23 cellular contexts compared by ENCODE assay signal in the genomic region with DNA sequence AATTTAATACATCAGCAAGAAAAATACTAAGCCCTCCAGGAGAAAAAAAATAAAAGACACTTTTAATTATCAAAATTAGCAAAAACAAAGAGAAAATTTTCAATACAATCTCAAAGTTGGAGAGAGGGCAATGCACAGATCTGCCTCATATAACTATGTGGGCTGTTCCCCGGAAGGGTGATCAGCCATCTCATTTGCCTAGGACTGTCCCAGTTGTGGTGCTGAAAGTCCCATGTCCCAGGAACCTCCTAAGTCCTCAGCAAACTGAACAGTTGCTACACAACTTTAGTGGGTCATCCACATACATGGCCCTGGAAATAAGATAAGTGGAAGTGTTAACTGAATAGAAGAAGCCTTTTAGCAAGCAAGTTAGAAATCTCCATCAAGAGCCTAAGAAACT. TPM values are rescaled to one million over a fixed set of nuclear protein-coding genes. Genes with fewer than 3 reads are reported as not detected.
DNase-seq lines count a peak whose midpoint lies in the region; ATAC-seq and TF ChIP-seq lines count a peak whose summit lies in the region.
"Had no signal": no experiment of that assay in that cellular context is flagged by ENCODE, and none has a peak within 500 bp of the region (broad histone marks: within the 10 kb centered on the region; RNA-seq: fewer than 3 reads in every experiment).

No MANE protein-coding gene starts in this region.

- H3F3A ChIP-seq in GM23338 (replicated peaks; ENCODE audit: low read depth), result no peaks in the 10 kb centered on the region

- H3K79me2 ChIP-seq in GM23338 (replicated peaks; ENCODE audit: insufficient read depth) (no peaks in the 10 kb centered on the region), Karpas-422 (ENCODE audit: low read length) (no peaks in the 10 kb centered on the region)

- no peaks in the 10 kb centered on the region for H3K36me3 ChIP-seq in GM23338 (ENCODE audit: insufficient read depth)
- 0 out of 2 replicates have a peak, but pooled peaks cover 4% of the 10 kb centered on the region for H3K36me3 ChIP-seq in Karpas-422 (ENCODE audit: insufficient read depth, low read length)
- peaks cover 0 to 9% of the 10 kb centered on the region in 2 donors for H3K36me3 ChIP-seq in psoas muscle (ENCODE audit: insufficient read depth in 1 of 2, low read depth in 1 of 2)

- H3K4me3 Mint-ChIP-seq in GM23338, result no peak overlapping the region
- H3K4me3 Mint-ChIP-seq: B cell; CD4-positive, alpha-beta T cell; CD8-positive, alpha-beta memory T cell had no signal

- DNase-seq in GM12865 (ENCODE audit: low read depth) (peak; percentile 22), GM23338 (ENCODE audit: low spot score) (no peak), Karpas-422 (peak; percentile 40), AG20443 (ENCODE audit: low spot score) (no peak), psoas muscle (no peak), G401 (ENCODE audit: low spot score) (no peak), NCI-H82 (lab: John Stamatoyannopoulos, UW) (no peak)
- DNase-seq: 8988T; ACHN; AML-193; CD4-positive, alpha-beta T cell; CD8-positive, alpha-beta memory T cell; COR-L47; DMS 273 treated with DMSO at 0.1 percent for 48 hours; DMS153; DMS53; DMS79; DND-41; EL; GF-D8 had no signal

- ATAC-seq in GM23338, result no peak
- no peak for ATAC-seq in psoas muscle

- 82 to 89% (median 88%) methylated on average over 1 of the region's 1 CpG for WGBS in psoas muscle, 3 donors

- no peak overlapping the region for H3K9ac ChIP-seq in Karpas-422 (ENCODE audit: low read length)
- H3K9ac ChIP-seq: BLaER1 treated with 17β-estradiol and CSF1 and Interleukin-3, amounts not matched to agents 10 nM and 100 nM had no signal

- no peaks in the 10 kb centered on the region for H3K4me1 Mint-ChIP-seq in GM23338
- H3K4me1 Mint-ChIP-seq: B cell; CD8-positive, alpha-beta memory T cell had no signal

- in situ Hi-C loops in G401 (cut with HindIII; ENCODE audit: low sequenced_read_pairs), result no loop called here

- H3K9me3 ChIP-seq in Karpas-422 (ENCODE audit: low read length) (no peaks in the 10 kb centered on the region), psoas muscle (no peaks in the 10 kb centered on the region)

- H3K4me3 ChIP-seq in GM12865 (ENCODE audit: low read depth, low read length) (no peak overlapping the region), GM23338 (no peak overlapping the region), Karpas-422 (ENCODE audit: low read length) (no peak overlapping the region), psoas muscle (no peak overlapping the region)
- H3K4me3 ChIP-seq: BLaER1 treated with 17β-estradiol and CSF1 and Interleukin-3, amounts not matched to agents 10 nM and 100 nM had no signal

- H2AFZ ChIP-seq in GM23338 (0 out of 2 replicates have a peak overlapping the region, but pooled peaks have one; percentile 43), Karpas-422 (ENCODE audit: low read length) (peak overlapping the region; percentile 43; the same call in 1 of the 2 replicates)

- peaks cover 5% of the 10 kb centered on the region for H3K27me3 Mint-ChIP-seq in GM23338 (ENCODE audit: insufficient read depth, low read depth, poor library complexity)
- H3K27me3 Mint-ChIP-seq: B cell; CD4-positive, alpha-beta T cell; CD8-positive, alpha-beta memory T cell had no signal

- H3K9me2 ChIP-seq in GM23338 (ENCODE audit: insufficient read depth), result no peaks in the 10 kb centered on the region
- no peaks in the 10 kb centered on the region for H3K9me2 ChIP-seq in Karpas-422 (replicated peaks; ENCODE audit: insufficient read depth, low read length)

- H3K4me1 ChIP-seq in GM23338 (ENCODE audit: insufficient read depth), result peaks cover 2% of the 10 kb centered on the region; the same call in 1 of the 2 replicates
- peaks cover 14% of the 10 kb centered on the region for H3K4me1 ChIP-seq in Karpas-422 (ENCODE audit: low read length)
- no peaks in the 10 kb centered on the region for H3K4me1 ChIP-seq in psoas muscle

- H4K20me1 ChIP-seq in GM23338 (replicated peaks; ENCODE audit: insufficient read depth), result no peaks in the 10 kb centered on the region
- no peaks in the 10 kb centered on the region for H4K20me1 ChIP-seq in Karpas-422 (ENCODE audit: insufficient read depth, low read depth, low read length)
- H4K20me1 ChIP-seq: BLaER1 treated with 17β-estradiol and CSF1 and Interleukin-3, amounts not matched to agents 10 nM and 100 nM had no signal

- TF ChIP-seq CTCF in GM12865 (IDR thresholded peaks at IDR 0.05; ENCODE audit: insufficient read depth, low read depth, low read length, missing control alignments) (no peak), GM23338 (conservative IDR thresholded peaks at IDR 0.05; ENCODE audit: low read depth in 2 of 2) (no peak), psoas muscle (IDR thresholded peaks at IDR 0.05) (no peak)

- H3K4me2 ChIP-seq in GM23338, result no peak overlapping the region
- H3K4me2 ChIP-seq in Karpas-422 (ENCODE audit: low read depth, low read length, poor library complexity, severe bottlenecking), result no peak overlapping the region
- H3K4me2 ChIP-seq: BLaER1 treated with 17β-estradiol and CSF1 and Interleukin-3, amounts not matched to agents 10 nM and 100 nM had no signal

- H3K27ac ChIP-seq in GM23338 (ENCODE audit: low read depth) (no peak overlapping the region), Karpas-422 (ENCODE audit: low read length) (no peak overlapping the region), psoas muscle (no peak overlapping the region)
- H3K27ac ChIP-seq: BLaER1 treated with 17β-estradiol and CSF1 and Interleukin-3, amounts not matched to agents 10 nM and 100 nM; C4-2B had no signal

- no peaks in the 10 kb centered on the region; the same call in 2 of the 3 replicates for H3K36me3 Mint-ChIP-seq in GM23338 (ENCODE audit: low read depth)

- no peak overlapping the region for H3K27ac Mint-ChIP-seq in GM23338
- H3K27ac Mint-ChIP-seq: B cell; CD4-positive, alpha-beta T cell; CD8-positive, alpha-beta memory T cell had no signal

- H3K9me3 Mint-ChIP-seq in GM23338, result no peaks in the 10 kb centered on the region; the same call in 2 of the 3 replicates
- H3K9me3 Mint-ChIP-seq: CD4-positive, alpha-beta T cell; CD8-positive, alpha-beta memory T cell had no signal

- intact Hi-C loops in psoas muscle (cut with DNase I), result no loop called here

- H3K27me3 ChIP-seq in GM23338 (ENCODE audit: insufficient read depth) (no peaks in the 10 kb centered on the region), Karpas-422 (ENCODE audit: low read length) (no peaks in the 10 kb centered on the region), psoas muscle (ENCODE audit: insufficient read depth in 3 of 3, low read length in 2 of 3) (no peaks in the 10 kb centered on the region)
- H3K27me3 ChIP-seq: BLaER1 treated with 17β-estradiol and CSF1 and Interleukin-3, amounts not matched to agents 10 nM and 100 nM had no signal

TF ChIP-seq in GM23338, 12 proteins besides CTCF, POLR2A, EP300 and RAD21 (continues in another document):
- TF ChIP-seq STAT1 (IDR thresholded peaks at IDR 0.05; ENCODE audit: unreplicated experiment) (no peak), ETS1 (IDR thresholded peaks at IDR 0.05) (no peak), NANOG (IDR thresholded peaks at IDR 0.05; ENCODE audit: borderline replicate concordance) (no peak), EZH2phosphoT487 (IDR thresholded peaks at IDR 0.05; ENCODE audit: unreplicated experiment) (no peak), ZNF331 (CRISPR knock-in tag; IDR thresholded peaks at IDR 0.05; ENCODE audit: low read depth) (no peak), POLR2AphosphoS5 (IDR thresholded peaks at IDR 0.05; ENCODE audit: low read depth) (no peak), JUNB (IDR thresholded peaks at IDR 0.05; ENCODE audit: unreplicated experiment) (no peak), EZH2 (IDR thresholded peaks at IDR 0.05; ENCODE audit: low read depth, unreplicated experiment) (no peak), ZNF114 (CRISPR knock-in tag; IDR thresholded peaks at IDR 0.05) (no peak)
- TF ChIP-seq, protein P1, sequence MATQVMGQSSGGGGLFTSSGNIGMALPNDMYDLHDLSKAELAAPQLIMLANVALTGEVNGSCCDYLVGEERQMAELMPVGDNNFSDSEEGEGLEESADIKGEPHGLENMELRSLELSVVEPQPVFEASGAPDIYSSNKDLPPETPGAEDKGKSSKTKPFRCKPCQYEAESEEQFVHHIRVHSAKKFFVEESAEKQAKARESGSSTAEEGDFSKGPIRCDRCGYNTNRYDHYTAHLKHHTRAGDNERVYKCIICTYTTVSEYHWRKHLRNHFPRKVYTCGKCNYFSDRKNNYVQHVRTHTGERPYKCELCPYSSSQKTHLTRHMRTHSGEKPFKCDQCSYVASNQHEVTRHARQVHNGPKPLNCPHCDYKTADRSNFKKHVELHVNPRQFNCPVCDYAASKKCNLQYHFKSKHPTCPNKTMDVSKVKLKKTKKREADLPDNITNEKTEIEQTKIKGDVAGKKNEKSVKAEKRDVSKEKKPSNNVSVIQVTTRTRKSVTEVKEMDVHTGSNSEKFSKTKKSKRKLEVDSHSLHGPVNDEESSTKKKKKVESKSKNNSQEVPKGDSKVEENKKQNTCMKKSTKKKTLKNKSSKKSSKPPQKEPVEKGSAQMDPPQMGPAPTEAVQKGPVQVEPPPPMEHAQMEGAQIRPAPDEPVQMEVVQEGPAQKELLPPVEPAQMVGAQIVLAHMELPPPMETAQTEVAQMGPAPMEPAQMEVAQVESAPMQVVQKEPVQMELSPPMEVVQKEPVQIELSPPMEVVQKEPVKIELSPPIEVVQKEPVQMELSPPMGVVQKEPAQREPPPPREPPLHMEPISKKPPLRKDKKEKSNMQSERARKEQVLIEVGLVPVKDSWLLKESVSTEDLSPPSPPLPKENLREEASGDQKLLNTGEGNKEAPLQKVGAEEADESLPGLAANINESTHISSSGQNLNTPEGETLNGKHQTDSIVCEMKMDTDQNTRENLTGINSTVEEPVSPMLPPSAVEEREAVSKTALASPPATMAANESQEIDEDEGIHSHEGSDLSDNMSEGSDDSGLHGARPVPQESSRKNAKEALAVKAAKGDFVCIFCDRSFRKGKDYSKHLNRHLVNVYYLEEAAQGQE (IDR thresholded peaks at IDR 0.05; ENCODE audit: unreplicated experiment), result no peak

RNA-seq across cellular contexts. Expression of gene CFAP70, which starts 14.4 kb away (rescaled TPM):
- total RNA-seq in GM23338 (2014; rRNA removed; shearing (Covaris generic)), result 0.08 and 0.17 TPM in 2 replicates
- polyA plus RNA-seq in GM23338 (2016; fragmentation: Nextera tagmentation; extraction: Ambion mirVana) (0.24 and 0.87 TPM in 2 replicates), psoas muscle (under 1 TPM; 0.08 to 0.83 (median 0.30) TPM)
- 14.2 and 14.4 TPM in 2 replicates for total RNA-seq in Karpas-422 (2014; rRNA removed; shearing (Covaris generic); ENCODE audit: low replicate concordance)
- under 1 TPM; 0.38 to 0.86 (median 0.64) TPM for total RNA-seq in psoas muscle
- 0.78 and 2.0 TPM in 2 replicates for total RNA-seq in G401 (2014; rRNA removed; shearing (Covaris generic))
- polyA plus RNA-seq: CD8-positive, alpha-beta memory T cell had no signal

Comparison
In these comparisons a context has a peak if more than half of its experiments do, and no peak if none do; other contexts are left out.
1. DNase-seq: peak in GM12865 (single experiment) and Karpas-422 (single experiment); none in GM23338 (single experiment), AG20443 (single experiment), psoas muscle (0 of 2), G401 (single experiment) and NCI-H82 (single experiment).